In the genomic region with DNA sequence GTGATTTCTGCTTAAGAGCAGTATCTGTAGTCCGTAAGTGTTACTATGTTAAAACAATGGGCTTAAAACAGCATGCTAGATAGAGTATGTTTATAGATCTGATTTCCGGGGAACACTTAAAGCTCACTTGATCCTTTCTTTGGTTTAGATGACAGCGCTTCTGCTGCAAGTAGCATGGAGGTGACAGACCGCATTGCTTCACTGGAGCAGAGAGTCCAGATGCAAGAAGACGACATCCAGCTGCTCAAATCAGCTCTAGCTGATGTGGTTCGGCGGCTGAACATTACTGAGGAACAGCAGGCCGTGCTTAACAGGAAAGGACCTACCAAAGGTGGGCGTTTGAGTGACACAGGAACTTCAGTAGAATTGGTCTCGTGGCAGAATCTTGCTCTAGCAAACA, we compare ENCODE assay signal across 19 cellular contexts. TPM values are rescaled to one million over a fixed set of nuclear protein-coding genes. Genes with fewer than 3 reads are reported as not detected.
"Had no signal": no experiment of that assay in that cellular context is flagged by ENCODE, and none has a peak within 500 bp of the region (broad histone marks: within the 10 kb centered on the region; RNA-seq: fewer than 3 reads in every experiment).

No MANE protein-coding gene starts in this region.

- ATAC-seq: left cardiac atrium; left ventricle myocardium superior; naive thymus-derived CD4-positive, alpha-beta T cell; psoas muscle; sciatic nerve; stimulated activated naive CD8-positive, alpha-beta T cell treated with anti-CD3 and anti-CD28 coated beads, Interleukin-15, Interleukin-2, amounts not matched to agents 100 U/mL and 50 U/mL, for 24 hours had no signal

- H3K36me3 ChIP-seq: suprapubic skin, thyroid gland had no signal

- H3K27me3 ChIP-seq: hepatocyte, suprapubic skin, thyroid gland, upper lobe of left lung, vagina had no signal

- DNase-seq: effector CD4-positive, alpha-beta T cell; foreskin melanocyte; head of caudate nucleus; kidney; left cardiac atrium; left ventricle myocardium superior; naive thymus-derived CD4-positive, alpha-beta T cell; nephron progenitor cell; psoas muscle; stimulated activated CD4-positive, alpha-beta T cell treated with anti-CD3 and anti-CD28 coated beads, Interleukin-2, amount 100 ng/mL, for 24 hours; stimulated activated naive CD8-positive, alpha-beta T cell treated with anti-CD3 and anti-CD28 coated beads, Interleukin-15, Interleukin-2, amounts not matched to agents 100 U/mL and 50 U/mL, for 24 hours had no signal

- H3K9me3 ChIP-seq: suprapubic skin, thyroid gland had no signal

- H3K4me3 ChIP-seq: coronary artery, hepatocyte, psoas muscle, skin epidermis, suprapubic skin, thyroid gland, upper lobe of left lung, vagina had no signal

- H2AFZ ChIP-seq: hepatocyte had no signal

- H3K4me1 ChIP-seq: vagina had no signal

- H3K4me2 ChIP-seq: hepatocyte had no signal

- H3K27ac ChIP-seq: coronary artery, hepatocyte, psoas muscle, skin epidermis, suprapubic skin, thyroid gland, upper lobe of left lung, vagina had no signal

RNA-seq across cellular contexts. Expression of gene EML1, which starts 57.5 kb away (rescaled TPM):
- total RNA-seq: naive thymus-derived CD4-positive, alpha-beta T cell had no signal
- polyA plus RNA-seq: naive thymus-derived CD4-positive, alpha-beta T cell had no signal
